In genomic region chr10:72928798-72929197, GRCh38 we compare ENCODE assay signal across 43 cellular contexts. TPM values are rescaled to one million over a fixed set of nuclear protein-coding genes. Genes with fewer than 3 reads are reported as not detected.
"Had no signal": no experiment of that assay in that cellular context is flagged by ENCODE, and none has a peak within 500 bp of the region (broad histone marks: within the 10 kb centered on the region; RNA-seq: fewer than 3 reads in every experiment).

No MANE protein-coding gene starts in this region.

- H3K4me3 ChIP-seq: adrenal gland, ascending aorta, body of pancreas, breast epithelium, cardiac muscle cell had no signal

- H3K27me3 ChIP-seq: adrenal gland, ascending aorta, body of pancreas, brain microvascular endothelial cell, breast epithelium, cardiac muscle cell had no signal

- H3K4me1 Mint-ChIP-seq: activated naive CD4-positive, alpha-beta T cell treated with anti-CD3 and anti-CD28 coated beads, Interleukin-2, amount 10 ng/mL, durations not matched to agents 7 days and 5 days; activated naive CD4-positive, alpha-beta T cell treated with anti-CD3 and anti-CD28 coated beads, Interleukin-2, amount 50 U/mL, for 24 hours; activated naive CD8-positive, alpha-beta T cell treated with anti-CD3 and anti-CD28 coated beads for 36 hours; activated naive CD8-positive, alpha-beta T cell treated with anti-CD3 and anti-CD28 coated beads, Interleukin-2, amount 10 ng/mL, durations not matched to agents 7 days and 5 days; activated naive CD8-positive, alpha-beta T cell treated with anti-CD3 and anti-CD28 coated beads, Interleukin-2, amount 50 U/mL, for 24 hours; activated T-helper 17 cell treated with anti-CD3 and anti-CD28 coated beads, Interleukin-2, amount 50 U/mL, for 72 hours; brain; central memory CD8-positive, alpha-beta T cell had no signal

- H3K4me3 Mint-ChIP-seq: activated naive CD4-positive, alpha-beta T cell treated with anti-CD3 and anti-CD28 coated beads for 36 hours; activated naive CD4-positive, alpha-beta T cell treated with anti-CD3 and anti-CD28 coated beads, Interleukin-2, amount 10 ng/mL, durations not matched to agents 7 days and 5 days; activated naive CD4-positive, alpha-beta T cell treated with anti-CD3 and anti-CD28 coated beads, Interleukin-2, amount 50 U/mL, for 24 hours; activated naive CD8-positive, alpha-beta T cell; activated naive CD8-positive, alpha-beta T cell treated with anti-CD3 and anti-CD28 coated beads for 36 hours; activated naive CD8-positive, alpha-beta T cell treated with anti-CD3 and anti-CD28 coated beads, Interleukin-2, amount 10 ng/mL, durations not matched to agents 7 days and 5 days; activated naive CD8-positive, alpha-beta T cell treated with anti-CD3 and anti-CD28 coated beads, Interleukin-2, amount 50 U/mL, for 24 hours; activated T-cell treated with anti-CD3 and anti-CD28 coated beads, Interleukin-2, amount 50 U/mL, for 4 hours; activated T-cell treated with anti-CD3 and anti-CD28 coated beads, Interleukin-2, amount 50 U/mL, for 72 hours; activated T-helper 1 cell treated with anti-CD3 and anti-CD28 coated beads, Interleukin-12 subunit alpha, Interleukin-12 subunit beta, Interleukin-2, Interleukin-4 antibody, amounts not matched to agents 30 ng/mL and 10 ng/mL and 1 ng/mL, durations not matched to agents 14 hours and 24 hours and 36 hours; activated T-helper 17 cell treated with anti-CD3 and anti-CD28 coated beads, Interleukin-2, amount 50 U/mL, for 72 hours; brain; central memory CD8-positive, alpha-beta T cell had no signal

- H3K4me1 ChIP-seq: adrenal gland, ascending aorta, body of pancreas, breast epithelium had no signal

- H3K27ac ChIP-seq: adrenal gland, ascending aorta, body of pancreas, brain microvascular endothelial cell, breast epithelium, cardiac muscle cell had no signal

- DNase-seq: activated effector memory CD4-positive, alpha-beta T cell treated with anti-CD3 and anti-CD28 coated beads, Interleukin-2, amount 50 U/mL, for 16 hours; activated effector memory CD4-positive, alpha-beta T cell treated with Interleukin-2 at 50 U/mL for 16 hours; activated gamma-delta T cell; activated gamma-delta T cell treated with Interleukin-2 at 50 U/mL for 16 hours; activated naive CD4-positive, alpha-beta T cell; activated naive CD4-positive, alpha-beta T cell treated with anti-CD3 and anti-CD28 coated beads for 36 hours; activated naive CD4-positive, alpha-beta T cell treated with anti-CD3 and anti-CD28 coated beads, Interleukin-2, amount 10 ng/mL, durations not matched to agents 7 days and 5 days; activated naive CD4-positive, alpha-beta T cell treated with anti-CD3 and anti-CD28 coated beads, Interleukin-2, amount 50 U/mL, for 16 hours; activated naive CD4-positive, alpha-beta T cell treated with Interleukin-2 at 50 U/mL for 16 hours; activated naive CD8-positive, alpha-beta T cell treated with anti-CD3 and anti-CD28 coated beads for 36 hours; activated naive CD8-positive, alpha-beta T cell treated with anti-CD3 and anti-CD28 coated beads, Interleukin-2, amount 10 ng/mL, durations not matched to agents 7 days and 5 days; activated naive CD8-positive, alpha-beta T cell treated with anti-CD3 and anti-CD28 coated beads, Interleukin-2, amount 50 U/mL, for 24 hours; activated T-cell treated with anti-CD3 and anti-CD28 coated beads, Interleukin-2, amount 50 U/mL, for 4 hours; activated T-cell treated with anti-CD3 and anti-CD28 coated beads, Interleukin-2, amount 50 U/mL, for 48 hours; activated T-cell treated with anti-CD3 and anti-CD28 coated beads, Interleukin-2, amount 50 U/mL, for 72 hours; adrenal gland; amniotic stem cell; amygdala; anterior cingulate cortex; aorta; body of pancreas; brain microvascular endothelial cell; caudate nucleus; central memory CD4-positive, alpha-beta T cell; cerebellar nuclear complex had no signal

- H3K9me3 ChIP-seq: adrenal gland, ascending aorta, body of pancreas, breast epithelium had no signal

- H3K36me3 ChIP-seq: adrenal gland, ascending aorta, brain microvascular endothelial cell, breast epithelium, cardiac muscle cell had no signal

- H3K27me3 Mint-ChIP-seq: activated naive CD8-positive, alpha-beta T cell treated with anti-CD3 and anti-CD28 coated beads for 36 hours had no signal

- H3K36me3 Mint-ChIP-seq: activated naive CD4-positive, alpha-beta T cell treated with anti-CD3 and anti-CD28 coated beads, Interleukin-2, amount 10 ng/mL, durations not matched to agents 7 days and 5 days; activated naive CD4-positive, alpha-beta T cell treated with anti-CD3 and anti-CD28 coated beads, Interleukin-2, amount 50 U/mL, for 24 hours; activated naive CD4-positive, alpha-beta T cell treated with anti-CD3 and anti-CD28 coated beads, Interleukin-2, amount 50 U/mL, for 72 hours; activated naive CD8-positive, alpha-beta T cell treated with anti-CD3 and anti-CD28 coated beads for 36 hours; activated naive CD8-positive, alpha-beta T cell treated with anti-CD3 and anti-CD28 coated beads, Interleukin-2, amount 10 ng/mL, durations not matched to agents 7 days and 5 days had no signal

- ATAC-seq: activated naive CD4-positive, alpha-beta T cell treated with anti-CD3 and anti-CD28 coated beads, Interleukin-2, amount 50 U/mL, for 72 hours; activated naive CD8-positive, alpha-beta T cell treated with anti-CD3 and anti-CD28 coated beads, Interleukin-2, amount 50 U/mL, for 24 hours; activated T-cell treated with anti-CD3 and anti-CD28 coated beads, Interleukin-2, amount 50 U/mL, for 4 hours; activated T-cell treated with anti-CD3 and anti-CD28 coated beads, Interleukin-2, amount 50 U/mL, for 72 hours; activated T-helper 17 cell treated with anti-CD3 and anti-CD28 coated beads, Interleukin-2, amount 50 U/mL, for 72 hours; body of pancreas had no signal

- H3K9me3 Mint-ChIP-seq: activated naive CD4-positive, alpha-beta T cell treated with anti-CD3 and anti-CD28 coated beads for 36 hours; activated naive CD4-positive, alpha-beta T cell treated with anti-CD3 and anti-CD28 coated beads, Interleukin-2, amount 10 ng/mL, durations not matched to agents 7 days and 5 days; activated naive CD4-positive, alpha-beta T cell treated with anti-CD3 and anti-CD28 coated beads, Interleukin-2, amount 50 U/mL, for 24 hours; activated naive CD4-positive, alpha-beta T cell treated with anti-CD3 and anti-CD28 coated beads, Interleukin-2, amount 50 U/mL, for 72 hours; activated naive CD8-positive, alpha-beta T cell treated with anti-CD3 and anti-CD28 coated beads for 36 hours; activated naive CD8-positive, alpha-beta T cell treated with anti-CD3 and anti-CD28 coated beads, Interleukin-2, amount 10 ng/mL, durations not matched to agents 7 days and 5 days; activated naive CD8-positive, alpha-beta T cell treated with anti-CD3 and anti-CD28 coated beads, Interleukin-2, amount 50 U/mL, for 24 hours; activated T-cell treated with anti-CD3 and anti-CD28 coated beads, Interleukin-2, amount 50 U/mL, for 4 hours; activated T-cell treated with anti-CD3 and anti-CD28 coated beads, Interleukin-2, amount 50 U/mL, for 72 hours; activated T-helper 1 cell treated with anti-CD3 and anti-CD28 coated beads, Interleukin-12 subunit alpha, Interleukin-12 subunit beta, Interleukin-2, Interleukin-4 antibody, amounts not matched to agents 30 ng/mL and 10 ng/mL and 1 ng/mL, durations not matched to agents 14 hours and 24 hours and 36 hours; activated T-helper 17 cell treated with anti-CD3 and anti-CD28 coated beads, Interleukin-2, amount 50 U/mL, for 72 hours; activated T-helper 2 cell treated with anti-CD3 and anti-CD28 coated beads, Interferon-gamma antibody, Interleukin-2, Interleukin-4, amounts not matched to agents 10 μg/mL and 5 μg/mL and 100 μg/mL, durations not matched to agents 14 hours and 24 hours and 36 hours; central memory CD8-positive, alpha-beta T cell had no signal

- H3K27ac Mint-ChIP-seq: activated naive CD4-positive, alpha-beta T cell treated with anti-CD3 and anti-CD28 coated beads for 36 hours; activated naive CD4-positive, alpha-beta T cell treated with anti-CD3 and anti-CD28 coated beads, Interleukin-2, amount 10 ng/mL, durations not matched to agents 7 days and 5 days; activated naive CD4-positive, alpha-beta T cell treated with anti-CD3 and anti-CD28 coated beads, Interleukin-2, amount 50 U/mL, for 24 hours; activated naive CD4-positive, alpha-beta T cell treated with anti-CD3 and anti-CD28 coated beads, Interleukin-2, amount 50 U/mL, for 72 hours; activated naive CD8-positive, alpha-beta T cell; activated naive CD8-positive, alpha-beta T cell treated with anti-CD3 and anti-CD28 coated beads for 36 hours; activated naive CD8-positive, alpha-beta T cell treated with anti-CD3 and anti-CD28 coated beads, Interleukin-2, amount 10 ng/mL, durations not matched to agents 7 days and 5 days; activated naive CD8-positive, alpha-beta T cell treated with anti-CD3 and anti-CD28 coated beads, Interleukin-2, amount 50 U/mL, for 24 hours; activated T-cell treated with anti-CD3 and anti-CD28 coated beads, Interleukin-2, amount 50 U/mL, for 72 hours; activated T-helper 1 cell treated with anti-CD3 and anti-CD28 coated beads, Interleukin-12 subunit alpha, Interleukin-12 subunit beta, Interleukin-2, Interleukin-4 antibody, amounts not matched to agents 30 ng/mL and 10 ng/mL and 1 ng/mL, durations not matched to agents 14 hours and 24 hours and 36 hours; activated T-helper 17 cell treated with anti-CD3 and anti-CD28 coated beads, Interleukin-2, amount 50 U/mL, for 72 hours; activated T-helper 2 cell treated with anti-CD3 and anti-CD28 coated beads, Interferon-gamma antibody, Interleukin-2, Interleukin-4, amounts not matched to agents 10 μg/mL and 5 μg/mL and 100 μg/mL, durations not matched to agents 14 hours and 24 hours and 36 hours; brain had no signal

- FAIRE-seq: astrocyte, bronchial epithelial cell, colon had no signal

RNA-seq across cellular contexts. Expression of gene PLA2G12B, which starts 25.8 kb away (rescaled TPM):
- total RNA-seq: activated naive CD4-positive, alpha-beta T cell treated with anti-CD3 and anti-CD28 coated beads for 36 hours; activated naive CD4-positive, alpha-beta T cell treated with anti-CD3 and anti-CD28 coated beads, Interleukin-2, amount 50 U/mL, for 72 hours; activated naive CD8-positive, alpha-beta T cell treated with anti-CD3 and anti-CD28 coated beads for 36 hours; activated naive CD8-positive, alpha-beta T cell treated with anti-CD3 and anti-CD28 coated beads, Interleukin-2, amount 10 ng/mL, durations not matched to agents 7 days and 5 days; activated T-cell treated with anti-CD3 and anti-CD28 coated beads, Interleukin-2, amount 50 U/mL, for 4 hours; activated T-cell treated with anti-CD3 and anti-CD28 coated beads, Interleukin-2, amount 50 U/mL, for 72 hours; activated T-helper 1 cell treated with anti-CD3 and anti-CD28 coated beads, Interleukin-12 subunit alpha, Interleukin-12 subunit beta, Interleukin-2, Interleukin-4 antibody, amounts not matched to agents 30 ng/mL and 10 ng/mL and 1 ng/mL, durations not matched to agents 14 hours and 24 hours and 36 hours; activated T-helper 17 cell treated with anti-CD3 and anti-CD28 coated beads, Interleukin-2, amount 50 U/mL, for 72 hours; activated T-helper 2 cell treated with anti-CD3 and anti-CD28 coated beads, Interferon-gamma antibody, Interleukin-2, Interleukin-4, amounts not matched to agents 10 μg/mL and 5 μg/mL and 100 μg/mL, durations not matched to agents 14 hours and 24 hours and 36 hours; adrenal gland; aorta; ascending aorta; astrocyte; body of pancreas; breast epithelium; bronchial epithelial cell; cardiac muscle cell; cardiac septum; cerebellum; chondrocyte had no signal
- polyA plus RNA-seq: adipose tissue, adrenal gland, cardiac muscle cell had no signal

RNA-seq across cellular contexts. Expression of gene OIT3, which starts 35.3 kb away (rescaled TPM):
- total RNA-seq: activated naive CD4-positive, alpha-beta T cell treated with anti-CD3 and anti-CD28 coated beads for 36 hours; activated naive CD4-positive, alpha-beta T cell treated with anti-CD3 and anti-CD28 coated beads, Interleukin-2, amount 50 U/mL, for 72 hours; activated naive CD8-positive, alpha-beta T cell treated with anti-CD3 and anti-CD28 coated beads for 36 hours; activated naive CD8-positive, alpha-beta T cell treated with anti-CD3 and anti-CD28 coated beads, Interleukin-2, amount 10 ng/mL, durations not matched to agents 7 days and 5 days; activated T-cell treated with anti-CD3 and anti-CD28 coated beads, Interleukin-2, amount 50 U/mL, for 4 hours; activated T-cell treated with anti-CD3 and anti-CD28 coated beads, Interleukin-2, amount 50 U/mL, for 72 hours; activated T-helper 1 cell treated with anti-CD3 and anti-CD28 coated beads, Interleukin-12 subunit alpha, Interleukin-12 subunit beta, Interleukin-2, Interleukin-4 antibody, amounts not matched to agents 30 ng/mL and 10 ng/mL and 1 ng/mL, durations not matched to agents 14 hours and 24 hours and 36 hours; activated T-helper 17 cell treated with anti-CD3 and anti-CD28 coated beads, Interleukin-2, amount 50 U/mL, for 72 hours; activated T-helper 2 cell treated with anti-CD3 and anti-CD28 coated beads, Interferon-gamma antibody, Interleukin-2, Interleukin-4, amounts not matched to agents 10 μg/mL and 5 μg/mL and 100 μg/mL, durations not matched to agents 14 hours and 24 hours and 36 hours; ascending aorta; body of pancreas; bronchial epithelial cell had no signal
- polyA plus RNA-seq: adipose tissue, aorta had no signal
